18 cellular contexts compared by ENCODE assay signal in the genomic region with DNA sequence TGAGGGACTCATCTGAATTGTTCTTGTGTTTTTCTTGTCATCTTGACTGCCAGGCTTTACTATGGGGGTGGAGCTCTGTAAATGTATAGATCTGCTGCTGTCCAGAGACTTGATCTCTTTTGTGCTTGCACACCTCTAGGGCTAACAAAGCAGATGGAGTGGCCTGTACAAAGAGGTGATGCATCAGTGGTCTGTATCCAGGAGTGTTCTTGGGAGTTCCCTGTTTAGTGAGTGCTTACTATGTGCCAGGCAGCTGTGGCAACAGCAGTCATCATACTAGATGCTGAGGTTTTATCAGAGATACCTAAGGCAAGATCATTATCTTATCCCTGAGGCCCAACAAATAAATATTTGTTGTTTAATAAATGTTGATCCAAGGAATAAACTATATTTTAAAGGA. TPM values are rescaled to one million over a fixed set of nuclear protein-coding genes. Genes with fewer than 3 reads are reported as not detected.
DNase-seq lines count a peak whose midpoint lies in the region; ATAC-seq and TF ChIP-seq lines count a peak whose summit lies in the region.
"Had no signal": no experiment of that assay in that cellular context is flagged by ENCODE, and none has a peak within 500 bp of the region (broad histone marks: within the 10 kb centered on the region; RNA-seq: fewer than 3 reads in every experiment).

No MANE protein-coding gene starts in this region.

- no peaks in the 10 kb centered on the region for H3K27me3 ChIP-seq in CD4-positive, CD25-positive, alpha-beta regulatory T cell (ENCODE audit: control insufficient read depth, insufficient read depth, low read length)
- H3K27me3 ChIP-seq in mammary epithelial cell (ENCODE audit: insufficient read depth, low read length) = no peaks in the 10 kb centered on the region
- H3K27me3 ChIP-seq: BE2C had no signal

- no peaks in the 10 kb centered on the region for H4K20me1 ChIP-seq in mammary epithelial cell (ENCODE audit: insufficient read depth, low read length)

- H3K27ac Mint-ChIP-seq in activated CD4-positive, alpha-beta T cell treated with anti-CD3 and anti-CD28 coated beads, Interleukin-2, amount 10 ng/mL, durations not matched to agents 24 days and 14 days = peak overlapping the region; percentile 2
- H3K27ac Mint-ChIP-seq in activated CD4-positive, alpha-beta T cell treated with anti-CD3 and anti-CD28 coated beads, Interleukin-2, amount 10 ng/mL, durations not matched to agents 7 days and 5 days = no peak overlapping the region
- peak overlapping the region in 2 of 3 donors; percentile 4 to 76 for H3K27ac Mint-ChIP-seq in CD4-positive, CD25-positive, alpha-beta regulatory T cell
- H3K27ac Mint-ChIP-seq in activated B cell treated with CpG ODN at 0.5 μM for 24 hours = no peak overlapping the region
- H3K27ac Mint-ChIP-seq: CD8-positive, alpha-beta T cell; HFFc6 had no signal

- CTCF ChIA-PET in activated CD4-positive, alpha-beta T cell treated with anti-CD3 and anti-CD28 coated beads, Interleukin-2, amount 10 ng/mL, durations not matched to agents 7 days and 5 days (lab: Charles Lee) = interaction anchor here (1.4 to 1.6 kb wide), 2 partner anchors 16 to 34 kb away, joined by 3 to 4 read pairs; a partner anchor contains a TSS
- CTCF ChIA-PET in activated B cell treated with CpG ODN at 0.5 μM for 24 hours (lab: Charles Lee) (interaction anchor here (1.4 to 3.1 kb wide), 2 partner anchors 34 to 40 kb away, joined by 4 to 12 read pairs; a partner anchor contains a TSS), mammary epithelial cell (lab: Charles Lee; ENCODE audit: low non-redundant PET) (no interaction called here)

- in situ Hi-C loops in mammary epithelial cell (cut with MboI; ENCODE audit: low sequenced_read_pairs in 2 of 2) = no loop called here

- no peaks in the 10 kb centered on the region for H3K27me3 Mint-ChIP-seq in activated CD4-positive, alpha-beta T cell treated with anti-CD3 and anti-CD28 coated beads, Interleukin-2, amount 10 ng/mL, durations not matched to agents 24 days and 14 days
- H3K27me3 Mint-ChIP-seq in activated CD4-positive, alpha-beta T cell treated with anti-CD3 and anti-CD28 coated beads, Interleukin-2, amount 10 ng/mL, durations not matched to agents 7 days and 5 days = no peaks in the 10 kb centered on the region
- H3K27me3 Mint-ChIP-seq in CD4-positive, CD25-positive, alpha-beta regulatory T cell = no peaks in the 10 kb centered on the region
- H3K27me3 Mint-ChIP-seq in activated B cell treated with CpG ODN at 0.5 μM for 24 hours = no peaks in the 10 kb centered on the region

- peaks cover 38% of the 10 kb centered on the region for H3K4me1 Mint-ChIP-seq in activated CD4-positive, alpha-beta T cell treated with anti-CD3 and anti-CD28 coated beads, Interleukin-2, amount 10 ng/mL, durations not matched to agents 24 days and 14 days
- peaks cover 43% of the 10 kb centered on the region for H3K4me1 Mint-ChIP-seq in activated CD4-positive, alpha-beta T cell treated with anti-CD3 and anti-CD28 coated beads, Interleukin-2, amount 10 ng/mL, durations not matched to agents 7 days and 5 days
- peaks cover 44 to 83% (median 68%) of the 10 kb centered on the region in 4 donors for H3K4me1 Mint-ChIP-seq in CD4-positive, CD25-positive, alpha-beta regulatory T cell
- peaks cover 86% of the 10 kb centered on the region for H3K4me1 Mint-ChIP-seq in activated B cell treated with CpG ODN at 0.5 μM for 24 hours

- no peak for DNase-seq in activated CD4-positive, alpha-beta T cell treated with anti-CD3 and anti-CD28 coated beads, Interleukin-2, amount 10 ng/mL, durations not matched to agents 24 days and 14 days
- DNase-seq in activated CD4-positive, alpha-beta T cell treated with anti-CD3 and anti-CD28 coated beads, Interleukin-2, amount 10 ng/mL, durations not matched to agents 7 days and 5 days = no peak
- no peak for DNase-seq in CD4-positive, CD25-positive, alpha-beta regulatory T cell
- no peak for DNase-seq in activated B cell treated with CpG ODN at 0.5 μM for 24 hours
- DNase-seq in omental fat pad (ENCODE audit: low spot score) = no peak
- DNase-seq in iPS-NIHi7 (ENCODE audit: extremely low spot score) = no peak
- DNase-seq in mammary epithelial cell = no peak
- DNase-seq in activated effector memory CD4-positive, alpha-beta T cell treated with Interleukin-2 at 50 U/mL for 16 hours = no peak
- DNase-seq: BE2C; CD8-positive, alpha-beta T cell; DMS79; HFFc6; KG1; NCI-H1417 treated with DMSO at 0.1 percent for 48 hours; NCI-H1930; NCI-H345; NCI-H524 treated with DMSO at 0.1 percent for 48 hours; PC-9 had no signal

- H3K9me3 ChIP-seq in CD4-positive, CD25-positive, alpha-beta regulatory T cell (ENCODE audit: control insufficient read depth in 2 of 2, low read length in 2 of 2) = no peaks in the 10 kb centered on the region
- H3K9me3 ChIP-seq in mammary epithelial cell (replicated peaks; ENCODE audit: insufficient read depth, low read length) = no peaks in the 10 kb centered on the region
- H3K9me3 ChIP-seq: BE2C had no signal

- no peaks in the 10 kb centered on the region for H3K36me3 ChIP-seq in CD4-positive, CD25-positive, alpha-beta regulatory T cell (ENCODE audit: control insufficient read depth, insufficient read depth, low read length)
- H3K36me3 ChIP-seq in mammary epithelial cell (ENCODE audit: insufficient read depth, low read length) = peaks cover 2% of the 10 kb centered on the region
- H3K36me3 ChIP-seq: BE2C had no signal

- no peaks in the 10 kb centered on the region for H3K9me3 Mint-ChIP-seq in activated CD4-positive, alpha-beta T cell treated with anti-CD3 and anti-CD28 coated beads, Interleukin-2, amount 10 ng/mL, durations not matched to agents 24 days and 14 days
- peaks cover 6% of the 10 kb centered on the region for H3K9me3 Mint-ChIP-seq in activated CD4-positive, alpha-beta T cell treated with anti-CD3 and anti-CD28 coated beads, Interleukin-2, amount 10 ng/mL, durations not matched to agents 7 days and 5 days
- peaks cover 0 to under 1% (median 0%) of the 10 kb centered on the region in 7 donors for H3K9me3 Mint-ChIP-seq in CD4-positive, CD25-positive, alpha-beta regulatory T cell
- no peaks in the 10 kb centered on the region for H3K9me3 Mint-ChIP-seq in activated B cell treated with CpG ODN at 0.5 μM for 24 hours
- H3K9me3 Mint-ChIP-seq: CD8-positive, alpha-beta T cell; HFFc6 had no signal

- no TSS peak for BruUV-seq in mammary epithelial cell (replicated peaks; lab: Mats Ljungman, UMichigan)

- no peak overlapping the region for H3K9ac ChIP-seq in mammary epithelial cell (ENCODE audit: insufficient read depth, low read length)

- no peak overlapping the region for H3K4me3 Mint-ChIP-seq in activated CD4-positive, alpha-beta T cell treated with anti-CD3 and anti-CD28 coated beads, Interleukin-2, amount 10 ng/mL, durations not matched to agents 24 days and 14 days
- H3K4me3 Mint-ChIP-seq in activated CD4-positive, alpha-beta T cell treated with anti-CD3 and anti-CD28 coated beads, Interleukin-2, amount 10 ng/mL, durations not matched to agents 7 days and 5 days = no peak overlapping the region
- H3K4me3 Mint-ChIP-seq in CD4-positive, CD25-positive, alpha-beta regulatory T cell = peak overlapping the region in 3 of 4 donors; percentile 1 to 70 (median 13)
- H3K4me3 Mint-ChIP-seq in activated B cell treated with CpG ODN at 0.5 μM for 24 hours = peak overlapping the region; percentile 25
- H3K4me3 Mint-ChIP-seq: CD8-positive, alpha-beta T cell; HFFc6 had no signal

- dilution Hi-C loops in mammary epithelial cell (cut with HindIII; ENCODE audit: low sequenced_read_pairs) = no loop called here

- no peak for TF ChIP-seq CTCF in activated B cell treated with CpG ODN at 0.5 μM for 24 hours (IDR thresholded peaks at IDR 0.05)
- TF ChIP-seq CTCF in omental fat pad (IDR thresholded peaks at IDR 0.05) = no peak
- TF ChIP-seq CTCF in mammary epithelial cell (conservative IDR thresholded peaks at IDR 0.05 in 1 of 2, IDR thresholded peaks at IDR 0.05 in 1 of 2; ENCODE audit: extremely low read depth in 1 of 2, insufficient read depth in 1 of 2, low read depth in 1 of 2, low read length in 2 of 2) = no peak

- no peak overlapping the region for H3K27ac ChIP-seq in CD4-positive, CD25-positive, alpha-beta regulatory T cell (ENCODE audit: insufficient read depth, low read length, poor library complexity, severe bottlenecking)
- H3K27ac ChIP-seq in mammary epithelial cell (ENCODE audit: insufficient read depth, low read depth, low read length) = no peak overlapping the region
- H3K27ac ChIP-seq: PC-9 had no signal

- ATAC-seq in CD4-positive, CD25-positive, alpha-beta regulatory T cell (ENCODE audit: low read depth in 2 of 2) = no peak
- ATAC-seq in activated B cell treated with CpG ODN at 0.5 μM for 24 hours (ENCODE audit: low read depth) = no peak
- ATAC-seq in omental fat pad (ENCODE audit: low FRiP score) = peak; percentile 37
- ATAC-seq: CD8-positive, alpha-beta T cell had no signal

- POLR2A ChIA-PET in activated CD4-positive, alpha-beta T cell treated with anti-CD3 and anti-CD28 coated beads, Interleukin-2, amount 10 ng/mL, durations not matched to agents 7 days and 5 days (lab: Charles Lee) = no interaction called here
- POLR2A ChIA-PET in activated B cell treated with CpG ODN at 0.5 μM for 24 hours (lab: Charles Lee) = interaction anchor here (1.4 to 3.5 kb wide), 2 partner anchors 10 to 34 kb away, joined by 3 to 21 read pairs; a partner anchor contains a TSS

- no peak overlapping the region for H3K4me2 ChIP-seq in mammary epithelial cell (ENCODE audit: insufficient read depth, low read depth, low read length)
- H3K4me2 ChIP-seq: PC-9 had no signal

- H3K79me2 ChIP-seq in mammary epithelial cell (ENCODE audit: insufficient read depth, low read length) = peaks cover 68% of the 10 kb centered on the region

- H3K36me3 Mint-ChIP-seq in activated CD4-positive, alpha-beta T cell treated with anti-CD3 and anti-CD28 coated beads, Interleukin-2, amount 10 ng/mL, durations not matched to agents 24 days and 14 days (ENCODE audit: low read depth) = peaks cover 19% of the 10 kb centered on the region
- H3K36me3 Mint-ChIP-seq in activated CD4-positive, alpha-beta T cell treated with anti-CD3 and anti-CD28 coated beads, Interleukin-2, amount 10 ng/mL, durations not matched to agents 7 days and 5 days (ENCODE audit: low read depth) = peaks cover 36% of the 10 kb centered on the region
- peaks cover 15% of the 10 kb centered on the region for H3K36me3 Mint-ChIP-seq in CD4-positive, CD25-positive, alpha-beta regulatory T cell
- H3K36me3 Mint-ChIP-seq in activated B cell treated with CpG ODN at 0.5 μM for 24 hours (ENCODE audit: low read depth) = peaks cover 5% of the 10 kb centered on the region

- H3K4me1 ChIP-seq in CD4-positive, CD25-positive, alpha-beta regulatory T cell (ENCODE audit: control insufficient read depth, insufficient read depth, low read length, poor library complexity, severe bottlenecking) = peaks cover 13% of the 10 kb centered on the region
- peaks cover 15% of the 10 kb centered on the region for H3K4me1 ChIP-seq in mammary epithelial cell (ENCODE audit: insufficient read depth, low read length)
- H3K4me1 ChIP-seq: BE2C had no signal

- H2AFZ ChIP-seq in mammary epithelial cell (ENCODE audit: low read depth, low read length) = no peak overlapping the region
- H2AFZ ChIP-seq: PC-9 had no signal

- H3K4me3 ChIP-seq in CD4-positive, CD25-positive, alpha-beta regulatory T cell (ENCODE audit: low read depth, low read length) = no peak overlapping the region
- no peak overlapping the region for H3K4me3 ChIP-seq in mammary epithelial cell (replicated peaks in 1 of 3; ENCODE audit: insufficient read depth in 1 of 3, low read depth in 2 of 3, low read length in 3 of 3)
- H3K4me3 ChIP-seq: PC-9 had no signal

- intact Hi-C loops in activated CD4-positive, alpha-beta T cell treated with anti-CD3 and anti-CD28 coated beads, Interleukin-2, amount 10 ng/mL, durations not matched to agents 24 days and 14 days (cut with micrococcal nuclease) = no loop called here
- intact Hi-C loops in activated B cell treated with CpG ODN at 0.5 μM for 24 hours (cut with micrococcal nuclease) (no loop called here), mammary epithelial cell (cut with micrococcal nuclease) (no loop called here)

RNA-seq across cellular contexts. Expression of a gene that starts 33.4 kb away (rescaled TPM):
- 60.6 and 63.4 TPM in 2 replicates for total RNA-seq in activated CD4-positive, alpha-beta T cell treated with anti-CD3 and anti-CD28 coated beads, Interleukin-2, amount 10 ng/mL, durations not matched to agents 24 days and 14 days
- 100 to 1,000 TPM; 103 to 108 TPM for total RNA-seq in activated CD4-positive, alpha-beta T cell treated with anti-CD3 and anti-CD28 coated beads, Interleukin-2, amount 10 ng/mL, durations not matched to agents 7 days and 5 days
- total RNA-seq in CD4-positive, CD25-positive, alpha-beta regulatory T cell = 134 TPM
- polyA plus RNA-seq in CD4-positive, CD25-positive, alpha-beta regulatory T cell = 10 to 100 TPM; 25.7 to 30.6 (median 29.7) TPM
- total RNA-seq in activated B cell treated with CpG ODN at 0.5 μM for 24 hours (37.3 and 38.4 TPM in 2 replicates), omental fat pad (10 to 100 TPM; 42.2 to 71.0 (median 51.1) TPM), mammary epithelial cell (10 to 100 TPM; 57.0 to 74.0 TPM)
- polyA plus RNA-seq in mammary epithelial cell = 45.2 TPM
- polyA minus RNA-seq in mammary epithelial cell = 74.4 TPM

RNA-seq across cellular contexts. Expression of a gene that starts 48.1 kb away (rescaled TPM):
- total RNA-seq in activated CD4-positive, alpha-beta T cell treated with anti-CD3 and anti-CD28 coated beads, Interleukin-2, amount 10 ng/mL, durations not matched to agents 24 days and 14 days = 174 and 176 TPM in 2 replicates
- total RNA-seq in activated CD4-positive, alpha-beta T cell treated with anti-CD3 and anti-CD28 coated beads, Interleukin-2, amount 10 ng/mL, durations not matched to agents 7 days and 5 days = 100 to 1,000 TPM; 158 to 172 TPM
- 173 TPM for total RNA-seq in CD4-positive, CD25-positive, alpha-beta regulatory T cell
- polyA plus RNA-seq in CD4-positive, CD25-positive, alpha-beta regulatory T cell = 100 to 1,000 TPM; 222 to 276 (median 240) TPM
- total RNA-seq in activated B cell treated with CpG ODN at 0.5 μM for 24 hours (163 and 176 TPM in 2 replicates), omental fat pad (10 to 100 TPM; 53.2 to 90.3 (median 67.8) TPM), mammary epithelial cell (10 to 100 TPM; 11.5 to 61.4 TPM)
- 92.3 TPM for polyA plus RNA-seq in mammary epithelial cell
- 107 TPM for polyA minus RNA-seq in mammary epithelial cell

Comparison
In these comparisons a context has a peak if more than half of its experiments do, and no peak if none do; other contexts are left out.
1. H3K27ac Mint-ChIP-seq: peak in activated CD4-positive, alpha-beta T cell treated with anti-CD3 and anti-CD28 coated beads, Interleukin-2, amount 10 ng/mL, durations not matched to agents 24 days and 14 days (single experiment) and CD4-positive, CD25-positive, alpha-beta regulatory T cell (2 of 3); none in activated CD4-positive, alpha-beta T cell treated with anti-CD3 and anti-CD28 coated beads, Interleukin-2, amount 10 ng/mL, durations not matched to agents 7 days and 5 days (single experiment) and activated B cell treated with CpG ODN at 0.5 μM for 24 hours (single experiment).
2. H3K4me3 Mint-ChIP-seq: peak in CD4-positive, CD25-positive, alpha-beta regulatory T cell (3 of 4) and activated B cell treated with CpG ODN at 0.5 μM for 24 hours (single experiment); none in activated CD4-positive, alpha-beta T cell treated with anti-CD3 and anti-CD28 coated beads, Interleukin-2, amount 10 ng/mL, durations not matched to agents 24 days and 14 days (single experiment) and activated CD4-positive, alpha-beta T cell treated with anti-CD3 and anti-CD28 coated beads, Interleukin-2, amount 10 ng/mL, durations not matched to agents 7 days and 5 days (single experiment).